Comparison of ENCODE assay signal across 11 cellular contexts in genomic region chr11:114073506-114074381, GRCh38. TPM values are rescaled to one million over a fixed set of nuclear protein-coding genes. Genes with fewer than 3 reads are reported as not detected.
A peak's percentile ranks its signal among the peaks of the same experiment; 100 is the strongest.
DNase-seq lines count a peak whose midpoint lies in the region; ATAC-seq, FAIRE-seq and TF ChIP-seq lines count a peak whose summit lies in the region.
"Had no signal": no experiment of that assay in that cellular context is flagged by ENCODE, and none has a peak within 500 bp of the region (broad histone marks: within the 10 kb centered on the region; RNA-seq: fewer than 3 reads in every experiment).

No MANE protein-coding gene starts in this region.

- H3K9me3 Mint-ChIP-seq in naive thymus-derived CD4-positive, alpha-beta T cell: no peaks in the 10 kb centered on the region

- TF ChIP-seq CTCF in right lobe of liver (IDR thresholded peaks at IDR 0.05): no peak
- TF ChIP-seq CTCF in HepG2 (CRISPR knock-in tag; IDR thresholded peaks at IDR 0.05): no peak
- no peak for TF ChIP-seq CTCF in BE2C (IDR thresholded peaks at IDR 0.05; ENCODE audit: low read depth, low read length)

- ATAC-seq in right lobe of liver: peak in 2 of 4 donors; percentile 2 to 3
- no peak for ATAC-seq in HepG2
- ATAC-seq in naive thymus-derived CD4-positive, alpha-beta T cell: peak; percentile 64
- no peak for ATAC-seq in HG03378 (IDR thresholded peaks at IDR 0.05; ENCODE audit: unreplicated experiment)
- ATAC-seq in GM18909 (IDR thresholded peaks at IDR 0.05; ENCODE audit: poor library complexity, unreplicated experiment): no peak

- H3K4me3 ChIP-seq in right lobe of liver (no peak overlapping the region), HepG2 (replicated peaks in 1 of 3; ENCODE audit: insufficient read depth in 1 of 3, low read depth in 2 of 3, low read length in 3 of 3) (no peak overlapping the region), BE2C (ENCODE audit: low read depth, low read length) (no peak overlapping the region)
- H3K4me3 ChIP-seq in naive thymus-derived CD4-positive, alpha-beta T cell (ENCODE audit: low read length): no peak overlapping the region

- 72% methylated on average over 8 of the region's 16 CpGs for WGBS in right lobe of liver (ENCODE audit: insufficient coverage, low coverage, low lambda C conversion rate, missing lambda C conversion rate)
- 53% methylated on average over 8 of the region's 16 CpGs for WGBS in HepG2 (ENCODE audit: low lambda C conversion rate)

- CTCF ChIA-PET in HepG2 (lab: Yijun Ruan, JAX; ENCODE audit: low intra/inter-chr PET ratio, low total read pairs): no interaction called here
- CTCF ChIA-PET in naive thymus-derived CD4-positive, alpha-beta T cell (lab: Charles Lee): interaction anchor here (0.8 to 1.3 kb wide), 4 partner anchors 86 to 120 kb away, joined by 3 to 5 read pairs (median 4); no protein-coding TSS in a partner anchor

- H3K4me1 ChIP-seq in right lobe of liver: peaks cover 7 to 83% (median 36%) of the 10 kb centered on the region in 4 donors
- peaks cover 21% of the 10 kb centered on the region for H3K4me1 ChIP-seq in HepG2 (ENCODE audit: insufficient read depth, low read length)
- H3K4me1 ChIP-seq in naive thymus-derived CD4-positive, alpha-beta T cell (ENCODE audit: control insufficient read depth in 2 of 2, insufficient read depth in 2 of 2, low read length in 2 of 2): peaks cover 32 to 48% of the 10 kb centered on the region in 2 donors
- no peaks in the 10 kb centered on the region for H3K4me1 ChIP-seq in BE2C

- DNase-seq in right lobe of liver: no peak
- no peak for DNase-seq in HepG2 (ENCODE audit: low spot score)
- peak; percentile 53 for DNase-seq in activated gamma-delta T cell treated with anti-CD3 and anti-CD28 coated beads, Interleukin-2, amount 50 U/mL, for 16 hours (ENCODE audit: low read depth)
- peak in 4 of 9 donors; percentile 12 to 36 (median 28) for DNase-seq in naive thymus-derived CD4-positive, alpha-beta T cell
- DNase-seq in BE2C: no peak
- no peak for DNase-seq in NCI-H69 (lab: John Stamatoyannopoulos, UW)
- DNase-seq: NCI-H1048, occipital lobe had no signal

- peaks cover 0 to 37% (median 0%) of the 10 kb centered on the region in 5 donors for H3K27me3 Mint-ChIP-seq in naive thymus-derived CD4-positive, alpha-beta T cell

- no peak overlapping the region for H3K9ac ChIP-seq in HepG2 (ENCODE audit: insufficient read depth, low read depth, low read length)

- no peak overlapping the region for H3K4me2 ChIP-seq in HepG2 (ENCODE audit: low read depth, low read length)

- H4K20me1 ChIP-seq in HepG2 (ENCODE audit: insufficient read depth, low read length): no peaks in the 10 kb centered on the region

- H3K4me3 Mint-ChIP-seq in naive thymus-derived CD4-positive, alpha-beta T cell: peak overlapping the region in 8 of 10 donors; percentile 17 to 67 (median 32)

- no peak for TF ChIP-seq RAD21 in HepG2 (CRISPR knock-in tag; IDR thresholded peaks at IDR 0.05)

- TF ChIP-seq POLR2A in right lobe of liver (IDR thresholded peaks at IDR 0.05): no peak
- no peak for TF ChIP-seq POLR2A in HepG2 (IDR thresholded peaks at IDR 0.05; ENCODE audit: insufficient read depth in 1 of 2, low read depth in 2 of 2, low read length in 2 of 2)

- BruUV-seq in HepG2 (replicated peaks; lab: Mats Ljungman, UMichigan): no TSS peak

- peaks cover 0 to 71% (median 34%) of the 10 kb centered on the region in 4 donors for H3K36me3 ChIP-seq in right lobe of liver
- H3K36me3 ChIP-seq in HepG2 (replicated peaks in 1 of 2; ENCODE audit: control insufficient read depth in 1 of 2, insufficient read depth in 2 of 2, low read length in 2 of 2): no peaks in the 10 kb centered on the region
- H3K36me3 ChIP-seq in naive thymus-derived CD4-positive, alpha-beta T cell (ENCODE audit: control insufficient read depth in 2 of 3, insufficient read depth in 3 of 3, low read length in 3 of 3): no peaks in the 10 kb centered on the region
- no peaks in the 10 kb centered on the region for H3K36me3 ChIP-seq in BE2C

- no peak overlapping the region for H2AFZ ChIP-seq in HepG2 (ENCODE audit: low read length)

- intact Hi-C loops in right lobe of liver (cut with DNase I): no loop called here
- intact Hi-C loops in HepG2 (cut with micrococcal nuclease; ENCODE audit: unreplicated experiment): no loop called here
- intact Hi-C loops in naive thymus-derived CD4-positive, alpha-beta T cell (cut with micrococcal nuclease): no loop called here

- peaks cover 24 to 59% (median 47%) of the 10 kb centered on the region in 7 donors for H3K4me1 Mint-ChIP-seq in naive thymus-derived CD4-positive, alpha-beta T cell

- FAIRE-seq in HepG2 (lab: Jason Lieb, UNC): no peak

- H3K27ac ChIP-seq in right lobe of liver: peak overlapping the region; percentile 14 to 61 (median 50)
- no peak overlapping the region for H3K27ac ChIP-seq in HepG2 (ENCODE audit: extremely low read length, insufficient read depth, low read length)
- H3K27ac ChIP-seq in naive thymus-derived CD4-positive, alpha-beta T cell (ENCODE audit: low read depth, low read length): peak overlapping the region; percentile 22

- H3K9me3 ChIP-seq in right lobe of liver (no peaks in the 10 kb centered on the region), HepG2 (ENCODE audit: low read length) (no peaks in the 10 kb centered on the region), BE2C (no peaks in the 10 kb centered on the region)
- no peaks in the 10 kb centered on the region for H3K9me3 ChIP-seq in naive thymus-derived CD4-positive, alpha-beta T cell (ENCODE audit: control insufficient read depth in 2 of 3, low read length in 3 of 3)

- H3K27me3 ChIP-seq in right lobe of liver (no peaks in the 10 kb centered on the region), HepG2 (ENCODE audit: control insufficient read depth in 1 of 2, insufficient read depth in 2 of 2, low read length in 2 of 2) (peaks cover 2 to 50% of the 10 kb centered on the region in 2 experiments; a peak in 3 of 5 replicates), BE2C (peaks cover 46% of the 10 kb centered on the region)
- H3K27me3 ChIP-seq in naive thymus-derived CD4-positive, alpha-beta T cell (ENCODE audit: control insufficient read depth in 2 of 2, insufficient read depth in 2 of 2, low read length in 2 of 2): no peaks in the 10 kb centered on the region

- POLR2A ChIA-PET in HepG2 (lab: Yijun Ruan, JAX): no interaction called here
- POLR2A ChIA-PET in naive thymus-derived CD4-positive, alpha-beta T cell (lab: Charles Lee): interaction anchor here (0.7 to 1.4 kb wide), 2 partner anchors 13 to 108 kb away, joined by 3 to 5 read pairs; no protein-coding TSS in a partner anchor

- peak overlapping the region in 8 of 9 donors; percentile 13 to 79 (median 56) for H3K27ac Mint-ChIP-seq in naive thymus-derived CD4-positive, alpha-beta T cell

- no peaks in the 10 kb centered on the region for H3K79me2 ChIP-seq in HepG2 (ENCODE audit: insufficient read depth, low read length)

- H3K36me3 Mint-ChIP-seq in naive thymus-derived CD4-positive, alpha-beta T cell: no peaks in the 10 kb centered on the region

- TF ChIP-seq EP300 in HepG2 (IDR thresholded peaks at IDR 0.05; ENCODE audit: low read depth in 2 of 2, low read length in 2 of 2): no peak
- TF ChIP-seq EP300 in HepG2 (CRISPR knock-in tag; IDR thresholded peaks at IDR 0.05; ENCODE audit: borderline replicate concordance): no peak

- in situ Hi-C loops in HepG2 (cut with HindIII; ENCODE audit: extremely low pct_ligation_motif_present, low pct_unique_long_range_greater_than_20kb): no loop called here

TF ChIP-seq in HepG2, 621 proteins besides CTCF, POLR2A, EP300 and RAD21 (continues in another document):
- TF ChIP-seq ZNF777 (CRISPR knock-in tag; IDR thresholded peaks at IDR 0.05): no peak
- no peak for TF ChIP-seq MXD4 (CRISPR knock-in tag; IDR thresholded peaks at IDR 0.05)
- TF ChIP-seq PLSCR1 (CRISPR knock-in tag; IDR thresholded peaks at IDR 0.05; ENCODE audit: borderline replicate concordance): no peak
- no peak for TF ChIP-seq TMF1 (CRISPR knock-in tag; IDR thresholded peaks at IDR 0.05; ENCODE audit: low read depth)

RNA-seq across cellular contexts. Expression of gene ZBTB16, which starts 14.2 kb away (rescaled TPM):
- total RNA-seq in right lobe of liver: 100 to 1,000 TPM in 2 of 6 experiments, 10 to 100 TPM in 4; 13.1 to 205 (median 52.2) TPM
- not detected in 2 replicates for total RNA-seq in HepG2 (2016; rRNA removed; fragmentation: Illumina TruSeq; extraction: Trizol)
- not detected in 2 replicates for total RNA-seq in HepG2 (2016; cell fraction: cytosol; rRNA removed; fragmentation: Illumina TruSeq; extraction: Trizol; ENCODE audit: low read depth)
- total RNA-seq in HepG2 (2016; cell fraction: insoluble cytoplasmic fraction; rRNA removed; fragmentation: Illumina TruSeq; extraction: Trizol): not detected in 2 replicates
- not detected in 2 replicates for total RNA-seq in HepG2 (2016; cell fraction: membrane; rRNA removed; fragmentation: Illumina TruSeq; extraction: Trizol)
- not detected in 2 replicates for total RNA-seq in HepG2 (2016; cell fraction: nucleus; rRNA removed; fragmentation: Illumina TruSeq; extraction: Trizol)
- not detected in 2 replicates for polyA plus RNA-seq in HepG2 (2011; rRNA removed)
- not detected in 2 replicates for polyA plus RNA-seq in HepG2 (2011; cell fraction: cytosol; rRNA removed)
- not detected in 2 replicates for polyA plus RNA-seq in HepG2 (2011; cell fraction: nucleus; rRNA removed)
- polyA plus RNA-seq in HepG2 (2012): not detected in 2 replicates
- polyA plus RNA-seq in HepG2 (2016; cell fraction: cytosol; fragmentation: Illumina TruSeq; extraction: Trizol; ENCODE audit: low read depth): not detected in 2 replicates
- polyA plus RNA-seq in HepG2 (2016; cell fraction: insoluble cytoplasmic fraction; fragmentation: Illumina TruSeq; extraction: Trizol; ENCODE audit: low read depth): not detected in 2 replicates
- not detected in 2 replicates for polyA plus RNA-seq in HepG2 (2016; cell fraction: membrane; fragmentation: Illumina TruSeq; extraction: Trizol; ENCODE audit: low read depth)
- not detected in 2 replicates for polyA plus RNA-seq in HepG2 (2016; cell fraction: nucleus; fragmentation: Illumina TruSeq; extraction: Trizol; ENCODE audit: insufficient read depth, low read depth)
- polyA minus RNA-seq in HepG2 (2011; rRNA and poly(A)+ RNA removed; ENCODE audit: low replicate concordance): not detected in 2 replicates
- polyA minus RNA-seq in HepG2 (2011; cell fraction: cytosol; rRNA and poly(A)+ RNA removed): not detected in 2 replicates
- polyA minus RNA-seq in HepG2 (2011; cell fraction: nucleus; rRNA and poly(A)+ RNA removed): not detected in 2 replicates
- 10 to 100 TPM in 2 of 5 experiments, 1 to 10 TPM in 3; 3.0 to 22.1 (median 7.2) TPM for total RNA-seq in naive thymus-derived CD4-positive, alpha-beta T cell
- polyA plus RNA-seq in naive thymus-derived CD4-positive, alpha-beta T cell: 10 to 100 TPM in 1 of 2 donors, 1 to 10 TPM in 1; 3.0 to 15.4 TPM
- not detected for polyA plus RNA-seq in BE2C (2012; ENCODE audit: insufficient read depth, insufficient read length, low read depth)
- total RNA-seq: H4 had no signal
